Comparison of ENCODE assay signal across 9 cellular contexts in the genomic region with DNA sequence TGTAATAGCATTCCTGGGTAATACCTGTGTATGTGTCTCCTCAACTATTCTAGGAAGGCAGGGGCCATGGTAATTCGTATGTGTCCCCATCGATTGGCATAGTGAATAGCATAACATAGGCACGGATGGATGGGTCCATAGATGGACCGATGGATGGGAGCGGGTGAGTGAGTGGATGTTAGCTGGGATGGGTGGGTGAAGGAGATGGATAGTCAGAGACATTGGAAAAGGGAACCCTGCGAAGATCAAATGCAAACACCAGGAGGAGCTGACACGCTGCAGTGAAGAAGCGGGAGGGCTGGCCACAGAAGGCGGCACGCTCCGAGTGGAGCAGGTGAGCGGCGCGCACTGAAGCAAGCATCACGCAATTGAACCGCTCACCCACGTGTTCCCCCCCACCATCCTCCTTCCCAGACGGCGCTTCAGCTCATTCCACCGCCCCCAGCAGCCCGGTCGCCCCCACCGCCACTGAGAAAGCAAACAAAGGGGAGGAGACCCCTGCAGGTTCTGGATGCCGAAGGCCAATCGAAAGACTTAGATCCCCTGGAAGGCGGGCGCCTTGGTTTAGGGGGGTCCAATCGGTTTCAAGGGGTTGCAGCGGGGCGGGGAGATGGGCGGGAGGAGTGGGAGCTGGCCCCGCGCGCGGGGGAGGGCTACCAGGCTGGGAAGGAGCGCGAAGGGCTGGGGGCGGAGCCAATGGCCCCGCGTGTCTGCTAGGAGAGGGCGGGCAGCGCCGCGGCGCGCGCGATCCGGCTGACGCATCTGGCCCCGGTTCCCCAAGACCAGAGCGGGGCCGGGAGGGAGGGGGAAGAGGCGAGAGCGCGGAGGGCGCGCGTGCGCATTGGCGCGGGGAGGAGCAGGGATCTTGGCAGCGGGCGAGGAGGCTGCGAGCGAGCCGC. TPM values are rescaled to one million over a fixed set of nuclear protein-coding genes. Genes with fewer than 3 reads are reported as not detected.
DNase-seq lines count a peak whose midpoint lies in the region; ATAC-seq, FAIRE-seq and TF ChIP-seq lines count a peak whose summit lies in the region.
"Had no signal": no experiment of that assay in that cellular context is flagged by ENCODE, and none has a peak within 500 bp of the region (broad histone marks: within the 10 kb centered on the region; RNA-seq: fewer than 3 reads in every experiment).

Gene ARRB2 (plus strand): TSS at position 839 of the 899 bp plus-strand sequence. CDS start 90 bp downstream, outside the sequence.

- DNase-seq in AG08395 (ENCODE audit: low spot score): peak; percentile 99
- DNase-seq in NCI-H2227 (lab: John Stamatoyannopoulos, UW; ENCODE audit: unreplicated experiment): peak; percentile 98
- DNase-seq in bronchial epithelial cell (ENCODE audit: low read depth): peak; percentile 88
- peak; percentile 96 for DNase-seq in iPS-NIHi7 (ENCODE audit: extremely low spot score)
- DNase-seq in smooth muscle cell of the brain vasculature (ENCODE audit: low read depth, low spot score): peak; percentile 96

- ATAC-seq in GM18873 (IDR thresholded peaks at IDR 0.05; ENCODE audit: low FRiP score, unreplicated experiment) (peak; percentile 64), HG03139 (IDR thresholded peaks at IDR 0.05; ENCODE audit: unreplicated experiment) (peak; percentile 74)

- no peaks in the 10 kb centered on the region for H3K27me3 ChIP-seq in bronchial epithelial cell (ENCODE audit: control insufficient read depth, insufficient read depth, low read length)

- H3K4me3 ChIP-seq in WI38 (ENCODE audit: low read depth, low read length) (peak within 1 kb of the TSS; percentile 66), bronchial epithelial cell (ENCODE audit: low read depth, low read length) (peak within 1 kb of the TSS; percentile 53)

- peak; percentile 75 for FAIRE-seq in bronchial epithelial cell (lab: Jason Lieb, UNC)
- FAIRE-seq: colon had no signal

- TF ChIP-seq CTCF in WI38 (IDR thresholded peaks at IDR 0.05; ENCODE audit: low read depth, low read length): peak; percentile 11; the same call in 1 of the 2 replicates
- TF ChIP-seq CTCF in bronchial epithelial cell (IDR thresholded peaks at IDR 0.05; ENCODE audit: insufficient read depth, low read length, severe bottlenecking): peak; percentile 84

- H3K36me3 ChIP-seq in bronchial epithelial cell (ENCODE audit: control insufficient read depth, insufficient read depth, low read length): no peaks in the 10 kb centered on the region

RNA-seq across cellular contexts. Expression of gene ARRB2, which starts in this region (rescaled TPM):
- total RNA-seq in bronchial epithelial cell: 2.9 and 6.5 TPM in 2 replicates

Comparison
In these comparisons a context has a peak if more than half of its experiments do, and no peak if none do; other contexts are left out.
1. Peak in every context shown above with its lines: DNase-seq, ATAC-seq and H3K4me3 ChIP-seq.